8 cellular contexts compared by ENCODE assay signal in genomic region chr7:150322114-150322832, GRCh38. TPM values are rescaled to one million over a fixed set of nuclear protein-coding genes. Genes with fewer than 3 reads are reported as not detected.
A peak's percentile ranks its signal among the peaks of the same experiment; 100 is the strongest.
DNase-seq lines count a peak whose midpoint lies in the region; ATAC-seq and TF ChIP-seq lines count a peak whose summit lies in the region.

No MANE protein-coding gene starts in this region.

- no peaks in the 10 kb centered on the region for H4K20me1 ChIP-seq in SU-DHL-6 (ENCODE audit: low read depth, low read length)

- 78% methylated on average over 4 of the region's 4 CpGs for WGBS in urinary bladder

- DNase-seq in left ventricle myocardium inferior (no peak), cardiac septum (ENCODE audit: low spot score) (no peak), natural killer cell (no peak), medulla oblongata (ENCODE audit: extremely low spot score) (no peak)

- peak overlapping the region in 3 of 5 experiments; percentile 46 to 85 (median 50) for H3K4me3 Mint-ChIP-seq in brain
- H3K4me3 Mint-ChIP-seq in natural killer cell = peak overlapping the region; percentile 96

- H3K27ac Mint-ChIP-seq in brain (peak overlapping the region in 1 of 5 experiments; percentile 87), natural killer cell (peak overlapping the region; percentile 93 to 94)

- H3K36me3 Mint-ChIP-seq in brain (no peaks in the 10 kb centered on the region), natural killer cell (peaks cover 7% of the 10 kb centered on the region)

- H3K27me3 Mint-ChIP-seq in brain (peaks cover 4% of the 10 kb centered on the region), natural killer cell (ENCODE audit: low read depth in 2 of 2) (no peaks in the 10 kb centered on the region)

- peaks cover 0 to 6% (median 0%) of the 10 kb centered on the region in 5 experiments for H3K9me3 Mint-ChIP-seq in brain
- no peaks in the 10 kb centered on the region for H3K9me3 Mint-ChIP-seq in natural killer cell

- H3K36me3 ChIP-seq in left ventricle myocardium inferior (no peaks in the 10 kb centered on the region), SU-DHL-6 (ENCODE audit: low read length) (no peaks in the 10 kb centered on the region), urinary bladder (ENCODE audit: insufficient read depth) (no peaks in the 10 kb centered on the region)

- H3K4me3 ChIP-seq in left ventricle myocardium inferior = peak overlapping the region; percentile 74
- peak overlapping the region; percentile 41 for H3K4me3 ChIP-seq in SU-DHL-6 (ENCODE audit: insufficient read depth, low read length, poor library complexity, severe bottlenecking)
- H3K4me3 ChIP-seq in urinary bladder (ENCODE audit: low read depth, low read length) = peak overlapping the region; percentile 78

- intact Hi-C loops in left ventricle myocardium inferior (cut with micrococcal nuclease) = no loop called here
- intact Hi-C loops in cardiac septum (cut with DNase I) = no loop called here
- intact Hi-C loops in natural killer cell (cut with micrococcal nuclease) = no loop called here

- TF ChIP-seq CTCF in left ventricle myocardium inferior (IDR thresholded peaks at IDR 0.05; ENCODE audit: borderline replicate concordance) (no peak), SU-DHL-6 (IDR thresholded peaks at IDR 0.05; ENCODE audit: insufficient read depth, low read length, poor library complexity, severe bottlenecking) (no peak), brain (conservative IDR thresholded peaks at IDR 0.05) (no peak), natural killer cell (IDR thresholded peaks at IDR 0.05) (no peak)

- peak overlapping the region; percentile 45 for H3K4me2 ChIP-seq in SU-DHL-6 (ENCODE audit: low read depth, low read length, poor library complexity, severe bottlenecking)

- H3K9me2 ChIP-seq in SU-DHL-6 (replicated peaks; ENCODE audit: insufficient read depth, low read length) = no peaks in the 10 kb centered on the region

- no peaks in the 10 kb centered on the region for H3K9me3 ChIP-seq in left ventricle myocardium inferior (replicated peaks)
- H3K9me3 ChIP-seq in SU-DHL-6 (ENCODE audit: insufficient read depth, low read length) = no peaks in the 10 kb centered on the region

- no peaks in the 10 kb centered on the region for H3K79me2 ChIP-seq in SU-DHL-6 (ENCODE audit: insufficient read depth, low read length)

- peaks cover 26% of the 10 kb centered on the region for H3K4me1 ChIP-seq in left ventricle myocardium inferior
- H3K4me1 ChIP-seq in urinary bladder (ENCODE audit: insufficient read depth) = no peaks in the 10 kb centered on the region

- ATAC-seq in natural killer cell (peak; percentile 41 to 46 (median 45)), HG03196 (IDR thresholded peaks at IDR 0.05; ENCODE audit: unreplicated experiment) (no peak)

- H2AFZ ChIP-seq in SU-DHL-6 (ENCODE audit: low read depth, low read length, severe bottlenecking) = peak overlapping the region; percentile 58

- H3K27ac ChIP-seq in left ventricle myocardium inferior (replicated peaks) (peak overlapping the region; percentile 58), SU-DHL-6 (ENCODE audit: low read depth, low read length) (no peak overlapping the region), urinary bladder (ENCODE audit: low read depth) (peak overlapping the region; percentile 83)

- no peaks in the 10 kb centered on the region for H3F3A ChIP-seq in SU-DHL-6 (ENCODE audit: insufficient read depth)

- H3K27me3 ChIP-seq in left ventricle myocardium inferior (ENCODE audit: low read depth) = peaks cover 23% of the 10 kb centered on the region
- H3K27me3 ChIP-seq in SU-DHL-6 (ENCODE audit: low read length) = no peaks in the 10 kb centered on the region

- peak overlapping the region; percentile 54 for H3K9ac ChIP-seq in SU-DHL-6 (ENCODE audit: low read length)

- H3K4me1 Mint-ChIP-seq in brain (peaks cover 9% of the 10 kb centered on the region), natural killer cell (peaks cover 30 to 34% of the 10 kb centered on the region in 2 donors)

RNA-seq across cellular contexts. Expression of gene LRRC61, which starts 0.9 kb away (rescaled TPM):
- total RNA-seq in left ventricle myocardium inferior (4.3 TPM), cardiac septum (4.4 TPM), natural killer cell (10 to 100 TPM in 2 of 3 donors, 1 to 10 TPM in 1; 7.3 to 16.7 (median 13.7) TPM), urinary bladder (3.7 TPM)
- polyA plus RNA-seq in brain (ENCODE audit: insufficient read depth, low read depth, low replicate concordance) (90.8 TPM), urinary bladder (11.8 TPM)

RNA-seq across cellular contexts. Expression of gene ACTR3C, which starts 1.1 kb away (rescaled TPM):
- 5.1 TPM for total RNA-seq in left ventricle myocardium inferior
- 4.6 TPM for total RNA-seq in cardiac septum
- 3.0 TPM for polyA plus RNA-seq in brain (ENCODE audit: insufficient read depth, low read depth, low replicate concordance)
- total RNA-seq in natural killer cell = 1 to 10 TPM; 5.1 to 8.3 (median 7.2) TPM
- total RNA-seq in urinary bladder = 6.5 TPM
- 3.4 TPM for polyA plus RNA-seq in urinary bladder

RNA-seq across cellular contexts. Expression of gene RARRES2, which starts 19.2 kb away (rescaled TPM):
- total RNA-seq in left ventricle myocardium inferior (17.6 TPM), cardiac septum (10.6 TPM), natural killer cell (not detected), urinary bladder (86.2 TPM)
- polyA plus RNA-seq in brain (ENCODE audit: insufficient read depth, low read depth, low replicate concordance) (33.0 TPM), urinary bladder (400 TPM)

RNA-seq across cellular contexts. Expression of gene REPIN1, which starts 46.3 kb away (rescaled TPM):
- total RNA-seq in left ventricle myocardium inferior (110 TPM), cardiac septum (85.5 TPM), natural killer cell (10 to 100 TPM; 58.9 to 79.4 (median 76.5) TPM), urinary bladder (25.2 TPM)
- polyA plus RNA-seq in brain (ENCODE audit: insufficient read depth, low read depth, low replicate concordance) (146 TPM), urinary bladder (76.7 TPM)

RNA-seq across cellular contexts. Expression of gene ZNF775, which starts 56.9 kb away (rescaled TPM):
- total RNA-seq in left ventricle myocardium inferior (3.1 TPM), cardiac septum (3.4 TPM), natural killer cell (1 to 10 TPM; 1.3 to 2.7 (median 1.6) TPM), urinary bladder (5.1 TPM)
- polyA plus RNA-seq in brain (ENCODE audit: insufficient read depth, low read depth, low replicate concordance) (23.0 TPM), urinary bladder (11.6 TPM)

Comparison
In these comparisons a context has a peak if more than half of its experiments do, and no peak if none do; other contexts are left out.
1. RNA of gene RARRES2, which starts 19.2 kb away (total RNA-seq): 86.2 TPM in urinary bladder (single experiment), 17.6 TPM in left ventricle myocardium inferior (single experiment) and 10.6 TPM in cardiac septum (single experiment); not detected in natural killer cell; every median in the first group is over 10 times any median in the second.
2. Peak in every context shown above with its lines, with median percentiles within 50 percentile points of each other: H3K4me3 ChIP-seq.